In the genomic region with DNA sequence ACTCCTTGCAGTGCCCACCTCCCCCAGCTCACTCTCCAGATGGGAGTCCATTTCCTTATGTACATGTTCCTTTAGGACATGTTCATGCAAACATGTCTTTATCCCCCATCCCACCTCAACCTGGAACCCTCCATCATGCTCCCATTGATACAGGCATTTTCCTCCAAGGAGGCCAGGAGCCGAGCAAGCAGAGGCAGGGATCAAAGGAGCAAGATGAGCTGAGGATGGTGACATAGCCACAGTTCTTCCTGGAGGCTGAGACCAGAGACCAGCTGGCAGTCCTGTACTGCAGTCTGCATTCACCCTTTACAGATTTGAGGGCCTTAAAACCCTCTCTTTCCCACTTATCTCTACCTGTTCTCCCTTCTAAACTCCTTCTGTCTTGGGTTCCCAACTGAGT, we compare ENCODE assay signal across 5 cellular contexts. TPM values are rescaled to one million over a fixed set of nuclear protein-coding genes. Genes with fewer than 3 reads are reported as not detected.
"Had no signal": no experiment of that assay in that cellular context is flagged by ENCODE, and none has a peak within 500 bp of the region (broad histone marks: within the 10 kb centered on the region; RNA-seq: fewer than 3 reads in every experiment).

No MANE protein-coding gene starts in this region.

RNA-seq across cellular contexts. Expression of a gene that starts 5.0 kb away (rescaled TPM):
- total RNA-seq: M059J, PC-3, Right ventricle myocardium superior, SJSA1 had no signal
- polyA plus RNA-seq: SK-N-SH had no signal

RNA-seq across cellular contexts. Expression of a gene that starts 19.4 kb away (rescaled TPM):
- total RNA-seq: M059J, PC-3, Right ventricle myocardium superior, SJSA1 had no signal
- polyA plus RNA-seq: SK-N-SH had no signal

RNA-seq across cellular contexts. Expression of a gene that starts 39.5 kb away (rescaled TPM):
- total RNA-seq: M059J had no signal

RNA-seq across cellular contexts. Expression of a gene that starts 48.5 kb away (rescaled TPM):
- total RNA-seq: SJSA1 had no signal
- polyA plus RNA-seq: SK-N-SH had no signal
